8 cellular contexts compared by ENCODE assay signal in the genomic region with DNA sequence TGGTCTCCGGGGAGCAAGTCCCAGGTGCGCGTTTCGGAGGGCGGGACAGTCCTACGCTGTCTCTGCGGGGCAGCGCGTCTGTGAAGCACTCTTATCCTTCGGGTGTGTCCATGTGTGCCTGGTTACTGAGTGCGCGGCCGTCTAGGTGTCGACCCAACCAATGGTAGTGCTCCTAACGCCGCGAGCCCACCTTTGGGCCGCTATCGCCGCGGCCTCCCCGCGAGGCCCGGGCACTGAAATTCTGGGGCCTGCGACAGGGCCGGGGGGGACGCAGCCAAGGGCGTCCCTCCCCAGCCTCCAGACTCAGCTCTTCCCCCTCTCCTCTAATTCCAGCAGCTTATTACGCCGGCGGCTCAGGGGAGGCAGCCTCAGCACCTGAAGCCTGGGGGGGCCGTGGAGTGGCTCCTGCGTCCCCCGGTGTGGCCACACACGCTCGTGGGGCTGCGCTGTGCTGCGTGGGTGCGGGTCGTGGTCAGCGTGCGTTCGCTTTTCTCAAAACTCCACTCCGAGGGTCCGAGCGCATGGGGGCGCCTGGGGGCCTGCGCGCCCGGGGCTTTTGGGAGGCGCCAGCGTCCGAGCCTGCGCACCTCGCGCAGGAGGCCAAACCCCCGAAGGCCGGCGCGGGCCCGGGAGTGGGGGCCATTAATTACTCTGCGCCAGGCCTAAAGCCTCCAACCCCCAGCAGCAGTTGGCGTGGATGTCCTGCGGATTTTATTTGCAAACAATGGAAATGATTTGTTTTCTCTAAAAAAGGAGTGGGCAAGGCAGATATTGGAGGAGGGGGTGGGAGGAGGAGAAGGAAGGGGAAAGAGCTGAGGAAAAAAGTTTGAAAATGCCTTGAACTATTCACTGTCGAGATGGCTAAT. TPM values are rescaled to one million over a fixed set of nuclear protein-coding genes. Genes with fewer than 3 reads are reported as not detected.
DNase-seq lines count a peak whose midpoint lies in the region; ATAC-seq and TF ChIP-seq lines count a peak whose summit lies in the region.

No MANE protein-coding gene starts in this region.

- peak overlapping the region; percentile 94 for H3K27ac ChIP-seq in breast epithelium
- H3K27ac ChIP-seq in aorta (ENCODE audit: low read depth in 1 of 2, low read length in 2 of 2) = peak overlapping the region in 1 of 2 donors; percentile 70
- H3K27ac ChIP-seq in foreskin keratinocyte = no peak overlapping the region

- ATAC-seq in aorta (ENCODE audit: low FRiP score) (no peak), foreskin keratinocyte (no peak), HG02588 (IDR thresholded peaks at IDR 0.05; ENCODE audit: unreplicated experiment) (no peak)

- no peak for TF ChIP-seq POLR2A in breast epithelium (IDR thresholded peaks at IDR 0.05)

- peak overlapping the region; percentile 66 for H3K4me3 ChIP-seq in MG63
- peak overlapping the region; percentile 80 to 82 (median 81) for H3K4me3 ChIP-seq in breast epithelium
- H3K4me3 ChIP-seq in aorta (ENCODE audit: low read length in 2 of 2) = peak overlapping the region; percentile 7 to 54

- H3K27me3 ChIP-seq in MG63 (no peaks in the 10 kb centered on the region), breast epithelium (peaks cover 0 to 7% of the 10 kb centered on the region in 2 donors), aorta (ENCODE audit: control insufficient read depth in 1 of 2, insufficient read depth in 2 of 2, low read length in 1 of 2) (no peaks in the 10 kb centered on the region), foreskin keratinocyte (no peaks in the 10 kb centered on the region)

- intact Hi-C loops in breast epithelium (cut with DNase I; ENCODE audit: low total_unique reads) = no loop called here
- intact Hi-C loops in aorta (cut with DNase I) = loop anchor here (5.0 to 10.0 kb wide), 8 partner anchors 103 to 1580 kb away; no protein-coding TSS in a partner anchor

- H3K4me1 ChIP-seq in breast epithelium (peaks cover 0 to 2% of the 10 kb centered on the region in 2 donors), aorta (ENCODE audit: control insufficient read depth in 1 of 2, insufficient read depth in 2 of 2, low read length in 2 of 2) (no peaks in the 10 kb centered on the region), foreskin keratinocyte (no peaks in the 10 kb centered on the region)

- TF ChIP-seq CTCF in breast epithelium (IDR thresholded peaks at IDR 0.05) = no peak
- TF ChIP-seq CTCF in foreskin keratinocyte (conservative IDR thresholded peaks at IDR 0.05) = no peak
- no peak for TF ChIP-seq CTCF in GM13977 (IDR thresholded peaks at IDR 0.05; ENCODE audit: extremely low read depth, insufficient read depth, missing control alignments)

- DNase-seq in DMS114 treated with DMSO at 0.1 percent for 48 hours (lab: John Stamatoyannopoulos, UW; ENCODE audit: unreplicated experiment) = peak; percentile 32
- DNase-seq in MG63 = no peak
- peak; percentile 54 to 62 for DNase-seq in breast epithelium (ENCODE audit: low spot score in 2 of 2)
- peak; percentile 32 for DNase-seq in medulla oblongata (ENCODE audit: extremely low spot score)
- peak in 1 of 2 donors; percentile 56 for DNase-seq in aorta
- no peak for DNase-seq in foreskin keratinocyte
- DNase-seq in GM13977 (ENCODE audit: low spot score) = no peak

- 29% methylated on average over 63 to 65 of the region's 65 CpGs for WGBS in aorta, 2 donors

- in situ Hi-C loops in GM13977 (cut with MboI; ENCODE audit: low pct_unique_long_range_greater_than_20kb, low sequenced_read_pairs, unreplicated experiment) = no loop called here

- no peaks in the 10 kb centered on the region for H3K9me3 ChIP-seq in MG63
- no peaks in the 10 kb centered on the region for H3K9me3 ChIP-seq in breast epithelium
- no peaks in the 10 kb centered on the region for H3K9me3 ChIP-seq in aorta (ENCODE audit: control insufficient read depth, low read length)

- H3K36me3 ChIP-seq in MG63 (peaks cover 2% of the 10 kb centered on the region), breast epithelium (no peaks in the 10 kb centered on the region), aorta (ENCODE audit: control insufficient read depth in 1 of 2, insufficient read depth in 2 of 2, low read length in 1 of 2) (no peaks in the 10 kb centered on the region)

RNA-seq across cellular contexts. Expression of a gene that starts 3.0 kb away (rescaled TPM):
- total RNA-seq in MG63 (2014; rRNA removed; shearing (Covaris generic); ENCODE audit: low replicate concordance) = 6.2 and 8.8 TPM in 2 replicates
- 10 to 100 TPM in 1 of 3 donors, 1 to 10 TPM in 2; 3.6 to 10.9 (median 7.6) TPM for total RNA-seq in breast epithelium
- total RNA-seq in aorta = 10 to 100 TPM; 15.7 to 32.1 TPM
- polyA plus RNA-seq in aorta = 10 to 100 TPM in 1 of 2 donors, 1 to 10 TPM in 1; 7.0 to 22.1 TPM
- total RNA-seq in foreskin keratinocyte = 5.1 and 5.7 TPM in 2 replicates
- 4.6 and 4.7 TPM in 2 replicates for polyA plus RNA-seq in foreskin keratinocyte

RNA-seq across cellular contexts. Expression of a gene that starts 26.9 kb away (rescaled TPM):
- 1.3 TPM in 1 of 2 replicates, not detected in the other for total RNA-seq in MG63 (2014; rRNA removed; shearing (Covaris generic); ENCODE audit: low replicate concordance)
- total RNA-seq in breast epithelium = 10 to 100 TPM in 2 of 3 donors, 1 to 10 TPM in 1; 8.3 to 17.1 (median 11.1) TPM
- 10 to 100 TPM; 17.9 to 25.7 TPM for total RNA-seq in aorta
- 10 to 100 TPM in 1 of 2 donors, 1 to 10 TPM in 1; 7.4 to 11.5 TPM for polyA plus RNA-seq in aorta
- not detected in 2 replicates for total RNA-seq in foreskin keratinocyte
- 0.10 TPM in 1 of 2 replicates, not detected in the other for polyA plus RNA-seq in foreskin keratinocyte

Comparison
In these comparisons a context has a peak if more than half of its experiments do, and no peak if none do; other contexts are left out.
1. DNase-seq: peak in DMS114 treated with DMSO at 0.1 percent for 48 hours (single experiment), breast epithelium (2 of 2) and medulla oblongata (single experiment); none in MG63 (single experiment), foreskin keratinocyte (0 of 2) and GM13977 (single experiment).
2. H3K4me3 ChIP-seq: peak in every context shown above with its lines; median percentile 81 in breast epithelium; 66 in MG63; 30 in aorta.